In genomic region chr12:93624595-93625294, GRCh38 we compare ENCODE assay signal across 9 cellular contexts. TPM values are rescaled to one million over a fixed set of nuclear protein-coding genes. Genes with fewer than 3 reads are reported as not detected.
DNase-seq lines count a peak whose midpoint lies in the region; ATAC-seq and TF ChIP-seq lines count a peak whose summit lies in the region.
"Had no signal": no experiment of that assay in that cellular context is flagged by ENCODE, and none has a peak within 500 bp of the region (broad histone marks: within the 10 kb centered on the region; RNA-seq: fewer than 3 reads in every experiment).

No MANE protein-coding gene starts in this region.

- intact Hi-C loops in CD8-positive, alpha-beta T cell (cut with DNase I, micrococcal nuclease), result no loop called here

- peaks cover 3 to 4% of the 10 kb centered on the region in 2 donors for H3K27me3 Mint-ChIP-seq in CD8-positive, alpha-beta memory T cell
- H3K27me3 Mint-ChIP-seq in CD8-positive, alpha-beta T cell (ENCODE audit: low read depth), result peaks cover under 1% of the 10 kb centered on the region

- no peaks in the 10 kb centered on the region for H3K36me3 ChIP-seq in lung (ENCODE audit: control insufficient read depth in 2 of 2, insufficient read depth in 2 of 2, low read length in 2 of 2)
- no peaks in the 10 kb centered on the region for H3K36me3 ChIP-seq in CD8-positive, alpha-beta memory T cell (ENCODE audit: insufficient read depth, low read length)
- H3K36me3 ChIP-seq in CD8-positive, alpha-beta T cell (ENCODE audit: insufficient read depth, low read length), result no peaks in the 10 kb centered on the region

- H3K4me3 Mint-ChIP-seq in CD8-positive, alpha-beta memory T cell, result no peak overlapping the region
- H3K4me3 Mint-ChIP-seq in CD8-positive, alpha-beta T cell, result no peak overlapping the region

- H3K4me3 ChIP-seq in lung, result no peak overlapping the region
- no peak overlapping the region for H3K4me3 ChIP-seq in CD8-positive, alpha-beta memory T cell (ENCODE audit: low read length)
- no peak overlapping the region for H3K4me3 ChIP-seq in CD8-positive, alpha-beta T cell (ENCODE audit: low read depth, low read length)

- DNase-seq in RKO (ENCODE audit: low spot score) (peak; percentile 88), lung (ENCODE audit: low spot score) (peak; percentile 3), NCI-H187 (lab: John Stamatoyannopoulos, UW) (no peak), T1000 (lab: John Stamatoyannopoulos, UW) (no peak)
- DNase-seq in CD8-positive, alpha-beta memory T cell, result no peak
- no peak for DNase-seq in CD8-positive, alpha-beta T cell
- DNase-seq: right cardiac atrium had no signal

- no peaks in the 10 kb centered on the region for H3K4me1 Mint-ChIP-seq in CD8-positive, alpha-beta memory T cell
- no peaks in the 10 kb centered on the region for H3K4me1 Mint-ChIP-seq in CD8-positive, alpha-beta T cell (ENCODE audit: low read depth)

- POLR2A ChIA-PET in CD8-positive, alpha-beta memory T cell (lab: Charles Lee), result no interaction called here
- POLR2A ChIA-PET in CD8-positive, alpha-beta T cell (lab: Charles Lee), result no interaction called here

- no peaks in the 10 kb centered on the region for H3K9me3 Mint-ChIP-seq in CD8-positive, alpha-beta memory T cell
- peaks cover 4% of the 10 kb centered on the region for H3K9me3 Mint-ChIP-seq in CD8-positive, alpha-beta T cell

- no peaks in the 10 kb centered on the region for H3K27me3 ChIP-seq in lung (ENCODE audit: control insufficient read depth, insufficient read depth)
- H3K27me3 ChIP-seq in CD8-positive, alpha-beta memory T cell (ENCODE audit: insufficient read depth, low read length, poor library complexity, severe bottlenecking), result no peaks in the 10 kb centered on the region
- no peaks in the 10 kb centered on the region for H3K27me3 ChIP-seq in CD8-positive, alpha-beta T cell (ENCODE audit: insufficient read depth, low read length)

- CTCF ChIA-PET in CD8-positive, alpha-beta memory T cell (lab: Charles Lee), result no interaction called here
- CTCF ChIA-PET in CD8-positive, alpha-beta T cell (lab: Charles Lee), result no interaction called here

- 65 to 81% methylated on average over 2 of the region's 2 CpGs for WGBS in lung, 2 donors

- H3K27ac Mint-ChIP-seq in CD8-positive, alpha-beta memory T cell, result no peak overlapping the region
- H3K27ac Mint-ChIP-seq in CD8-positive, alpha-beta T cell, result no peak overlapping the region

- H3K27ac ChIP-seq in lung (ENCODE audit: low read depth in 1 of 2, low read length in 1 of 2), result peak overlapping the region in 1 of 2 donors; percentile 33
- H3K27ac ChIP-seq in CD8-positive, alpha-beta memory T cell (ENCODE audit: low read depth, low read length), result no peak overlapping the region
- no peak overlapping the region for H3K27ac ChIP-seq in CD8-positive, alpha-beta T cell (ENCODE audit: low read depth, low read length)

- H3K4me1 ChIP-seq in lung (ENCODE audit: control insufficient read depth in 2 of 2, insufficient read depth in 2 of 2, low read length in 2 of 2), result peaks cover 0 to 2% of the 10 kb centered on the region in 2 donors
- no peaks in the 10 kb centered on the region for H3K4me1 ChIP-seq in CD8-positive, alpha-beta memory T cell (ENCODE audit: insufficient read depth, low read length)
- H3K4me1 ChIP-seq in CD8-positive, alpha-beta T cell (ENCODE audit: insufficient read depth, low read length), result no peaks in the 10 kb centered on the region

- TF ChIP-seq CTCF in lung (IDR thresholded peaks at IDR 0.05; ENCODE audit: control extremely low read depth, extremely low read depth), result no peak
- TF ChIP-seq CTCF in CD8-positive, alpha-beta T cell (IDR thresholded peaks at IDR 0.05), result no peak

- no peaks in the 10 kb centered on the region for H3K9me3 ChIP-seq in lung (ENCODE audit: control insufficient read depth in 2 of 2, insufficient read depth in 1 of 2, low read length in 1 of 2)
- no peaks in the 10 kb centered on the region for H3K9me3 ChIP-seq in CD8-positive, alpha-beta memory T cell (ENCODE audit: low read length)
- H3K9me3 ChIP-seq in CD8-positive, alpha-beta T cell (ENCODE audit: low read length), result no peaks in the 10 kb centered on the region

- ATAC-seq in GM18508 (IDR thresholded peaks at IDR 0.05; ENCODE audit: insufficient read depth, unreplicated experiment), result peak; percentile 72
- peak; percentile 72 for ATAC-seq in HG02623 (IDR thresholded peaks at IDR 0.05; ENCODE audit: unreplicated experiment)
- peak; percentile 11 for ATAC-seq in lung (ENCODE audit: insufficient read depth, low FRiP score)
- ATAC-seq in CD8-positive, alpha-beta T cell, result no peak

- no peaks in the 10 kb centered on the region for H3K36me3 Mint-ChIP-seq in CD8-positive, alpha-beta memory T cell
- H3K36me3 Mint-ChIP-seq in CD8-positive, alpha-beta T cell, result no peaks in the 10 kb centered on the region

RNA-seq across cellular contexts. Expression of gene SOCS2, which starts 52.3 kb away (rescaled TPM):
- total RNA-seq in lung, result 10 to 100 TPM; 29.9 to 35.6 TPM
- polyA plus RNA-seq in lung, result 10 to 100 TPM; 26.9 to 45.1 TPM
- total RNA-seq in CD8-positive, alpha-beta memory T cell, result 10 to 100 TPM; 11.6 to 12.9 TPM
- 21.7 TPM for polyA plus RNA-seq in CD8-positive, alpha-beta memory T cell
- total RNA-seq in CD8-positive, alpha-beta T cell, result 1 to 10 TPM; 5.1 to 5.3 TPM

RNA-seq across cellular contexts. Expression of gene CRADD, which starts 52.4 kb away (rescaled TPM):
- total RNA-seq in lung, result 10 to 100 TPM; 16.8 to 28.9 TPM
- 10 to 100 TPM in 1 of 2 donors, 1 to 10 TPM in 1; 6.3 to 16.3 TPM for polyA plus RNA-seq in lung
- 10 to 100 TPM in 1 of 2 experiments, 1 to 10 TPM in 1; 8.6 to 11.7 TPM for total RNA-seq in CD8-positive, alpha-beta memory T cell
- polyA plus RNA-seq in CD8-positive, alpha-beta memory T cell, result 13.2 TPM
- 1 to 10 TPM; 5.3 to 5.7 TPM for total RNA-seq in CD8-positive, alpha-beta T cell

Comparison
In these comparisons a context has a peak if more than half of its experiments do, and no peak if none do; other contexts are left out.
1. DNase-seq: peak in RKO (single experiment) and lung (single experiment); none in CD8-positive, alpha-beta memory T cell (0 of 5), NCI-H187 (0 of 2), CD8-positive, alpha-beta T cell (0 of 7) and T1000 (single experiment).